Comparison of ENCODE assay signal across 1 cellular context in genomic region chr9:93119953-93120845, GRCh38.
TF ChIP-seq lines count a peak whose summit lies in the region.

No MANE protein-coding gene starts in this region.

TF ChIP-seq in K562, 482 proteins besides CTCF, POLR2A, EP300 and RAD21 (continued from another document and continues in another):
- TF ChIP-seq TSHZ1 (CRISPR knock-in tag; IDR thresholded peaks at IDR 0.05) = no peak
- no peak for TF ChIP-seq PTBP1 (IDR thresholded peaks at IDR 0.05; ENCODE audit: low read depth, low read length)
- TF ChIP-seq ZNF280A (IDR thresholded peaks at IDR 0.05; ENCODE audit: low read depth, partially characterized antibody) = no peak
- no peak for TF ChIP-seq CREB5 (CRISPR knock-in tag; IDR thresholded peaks at IDR 0.05)
- no peak for TF ChIP-seq ZNF384 (IDR thresholded peaks at IDR 0.05; ENCODE audit: low read depth, low read length)
- TF ChIP-seq ARID3B (CRISPR knock-in tag; IDR thresholded peaks at IDR 0.05; ENCODE audit: borderline replicate concordance) = no peak
- peak; percentile 83; the same call in 1 of the 2 replicates for TF ChIP-seq RNF2 (IDR thresholded peaks at IDR 0.05)
- no peak for TF ChIP-seq ZNF668 (CRISPR knock-in tag; IDR thresholded peaks at IDR 0.05)
- no peak for TF ChIP-seq U2AF2 (optimal IDR thresholded peaks at IDR 0.05; ENCODE audit: low read depth, low read length)
- no peak for TF ChIP-seq RBM39 (optimal IDR thresholded peaks at IDR 0.05; ENCODE audit: low read depth, low read length)
- TF ChIP-seq KAT2B (IDR thresholded peaks at IDR 0.05; ENCODE audit: low read depth, low read length) = no peak
- no peak for TF ChIP-seq TRIM28 (IDR thresholded peaks at IDR 0.05)
- TF ChIP-seq TCF7L2 (IDR thresholded peaks at IDR 0.05; ENCODE audit: low read depth, low read length) = no peak
- no peak for TF ChIP-seq RBM22 (IDR thresholded peaks at IDR 0.05; ENCODE audit: low read depth, low read length, poor library complexity, severe bottlenecking)
- no peak for TF ChIP-seq KLF6 (CRISPR knock-in tag; IDR thresholded peaks at IDR 0.05; ENCODE audit: borderline replicate concordance)
- no peak for TF ChIP-seq ZNF445 (CRISPR knock-in tag; IDR thresholded peaks at IDR 0.05; ENCODE audit: low read depth)
- no peak for TF ChIP-seq PRMT5 (CRISPR knock-in tag; IDR thresholded peaks at IDR 0.05)
- TF ChIP-seq POLR2AphosphoS5 (IDR thresholded peaks at IDR 0.05; ENCODE audit: control insufficient read depth, insufficient read depth, low read depth, low read length) = no peak
- no peak for TF ChIP-seq GATAD2B (IDR thresholded peaks at IDR 0.05; ENCODE audit: borderline replicate concordance)
- TF ChIP-seq CCAR2 (IDR thresholded peaks at IDR 0.05; ENCODE audit: low read depth, low read length) = no peak
- no peak for TF ChIP-seq TAF7 (tag; IDR thresholded peaks at IDR 0.05)
- TF ChIP-seq ELK3 (CRISPR knock-in tag; IDR thresholded peaks at IDR 0.05) = no peak
- TF ChIP-seq DDX20 (tag; IDR thresholded peaks at IDR 0.05; ENCODE audit: low read depth) = no peak
- no peak for TF ChIP-seq ZNF778 (CRISPR knock-in tag; IDR thresholded peaks at IDR 0.05)
- no peak for TF ChIP-seq SRSF3 (IDR thresholded peaks at IDR 0.05; ENCODE audit: insufficient read depth, low read length)
- TF ChIP-seq MCM7 (IDR thresholded peaks at IDR 0.05) = no peak
- TF ChIP-seq IFI16 (CRISPR knock-in tag; IDR thresholded peaks at IDR 0.05) = no peak
- no peak for TF ChIP-seq MCM5 (IDR thresholded peaks at IDR 0.05; ENCODE audit: low read depth)
- TF ChIP-seq SRSF1 (IDR thresholded peaks at IDR 0.05; ENCODE audit: low read depth, low read length) = no peak
- no peak for TF ChIP-seq ZNF780A (CRISPR knock-in tag; IDR thresholded peaks at IDR 0.05)
- no peak for TF ChIP-seq ZNF830 (CRISPR knock-in tag; IDR thresholded peaks at IDR 0.05)
- TF ChIP-seq ZKSCAN1 (IDR thresholded peaks at IDR 0.05; ENCODE audit: low read depth, low read length) = peak; percentile 66; the same call in 1 of the 2 replicates
- no peak for TF ChIP-seq CBX8 (IDR thresholded peaks at IDR 0.05; ENCODE audit: borderline replicate concordance, extremely low read depth, low read depth, low read length, poor library complexity, severe bottlenecking)
- TF ChIP-seq HNRNPH1 (optimal IDR thresholded peaks at IDR 0.05; ENCODE audit: low read depth, low read length) = no peak
- no peak for TF ChIP-seq SNIP1 (IDR thresholded peaks at IDR 0.05; ENCODE audit: low read depth)
- TF ChIP-seq NCOA2 (IDR thresholded peaks at IDR 0.05; ENCODE audit: partially characterized antibody in 2 of 2) = no peak
- TF ChIP-seq ZNF146 (CRISPR knock-in tag; IDR thresholded peaks at IDR 0.05; ENCODE audit: unreplicated experiment) = no peak
- TF ChIP-seq CLOCK (CRISPR knock-in tag; IDR thresholded peaks at IDR 0.05; ENCODE audit: borderline replicate concordance) = no peak
- TF ChIP-seq SIRT6 (IDR thresholded peaks at IDR 0.05; ENCODE audit: low read depth, low read length) = no peak
- peak; percentile 34; the same call in 1 of the 2 replicates for TF ChIP-seq TCF3 (CRISPR knock-in tag; IDR thresholded peaks at IDR 0.05)
- TF ChIP-seq RAD51 (IDR thresholded peaks at IDR 0.05; ENCODE audit: borderline replicate concordance, low read depth) = no peak
- no peak; the same call in none of the 2 replicates for TF ChIP-seq ZNF589 (CRISPR knock-in tag; IDR thresholded peaks at IDR 0.05; ENCODE audit: low read depth)
- TF ChIP-seq TAF9B (IDR thresholded peaks at IDR 0.05; ENCODE audit: partially characterized antibody) = no peak
- TF ChIP-seq TCF7 (IDR thresholded peaks at IDR 0.05; ENCODE audit: borderline replicate concordance) = no peak
- no peak for TF ChIP-seq TCFL5 (CRISPR knock-in tag; conservative IDR thresholded peaks at IDR 0.05)
- no peak for TF ChIP-seq EGR1 (conservative IDR thresholded peaks at IDR 0.05)
- no peak for TF ChIP-seq EWSR1 (IDR thresholded peaks at IDR 0.05; ENCODE audit: borderline replicate concordance, low read depth, partially characterized antibody)
- TF ChIP-seq ZC3H11A (IDR thresholded peaks at IDR 0.05; ENCODE audit: low read depth, low read length) = no peak
- no peak for TF ChIP-seq PML (IDR thresholded peaks at IDR 0.05; ENCODE audit: low read length)
- TF ChIP-seq BRCA1 (IDR thresholded peaks at IDR 0.05) = no peak
- TF ChIP-seq BRCA1 (CRISPR knock-in tag; IDR thresholded peaks at IDR 0.05) = no peak
- no peak for TF ChIP-seq GABPB2 (CRISPR knock-in tag; conservative IDR thresholded peaks at IDR 0.05)
- no peak for TF ChIP-seq GATA2 (CRISPR knock-in tag; IDR thresholded peaks at IDR 0.05)
- TF ChIP-seq THAP12 (CRISPR knock-in tag; IDR thresholded peaks at IDR 0.05) = no peak
- peak; percentile 46; the same call in 1 of the 2 replicates for TF ChIP-seq SOX6 (IDR thresholded peaks at IDR 0.05)
- TF ChIP-seq CBFA2T2 (conservative IDR thresholded peaks at IDR 0.05) = no peak
- peak; percentile 70; the same call in 1 of the 2 replicates for TF ChIP-seq BACH1 (tag; IDR thresholded peaks at IDR 0.05)
- TF ChIP-seq TEAD4 (IDR thresholded peaks at IDR 0.05; ENCODE audit: low read length) = no peak
- TF ChIP-seq TEAD4 (CRISPR knock-in tag; IDR thresholded peaks at IDR 0.05; ENCODE audit: borderline replicate concordance) = no peak
- TF ChIP-seq ATF4 (CRISPR knock-in tag; IDR thresholded peaks at IDR 0.05) = peak; percentile 78
- no peak for TF ChIP-seq ESRRB (CRISPR knock-in tag; IDR thresholded peaks at IDR 0.05; ENCODE audit: borderline replicate concordance)
- TF ChIP-seq ZNF444 (CRISPR knock-in tag; IDR thresholded peaks at IDR 0.05) = no peak
- no peak for TF ChIP-seq PCBP1 (IDR thresholded peaks at IDR 0.05; ENCODE audit: low read depth, low read length, poor library complexity, severe bottlenecking)
